ENCODE assay signal across 24 cellular contexts in genomic region chr1:240114222-240114621, GRCh38.
"Had no signal": no experiment of that assay in that cellular context is flagged by ENCODE, and none has a peak within 500 bp of the region (broad histone marks: within the 10 kb centered on the region; RNA-seq: fewer than 3 reads in every experiment).

No MANE protein-coding gene starts in this region.

- ATAC-seq: activated CD4-positive, alpha-beta T cell treated with anti-CD3 and anti-CD28 coated beads for 36 hours; activated T-helper 17 cell treated with anti-CD3 and anti-CD28 coated beads, Interleukin-2, amount 50 U/mL, for 72 hours; K562 had no signal

- H3K27ac ChIP-seq: Peyer's patch, RWPE1, SJCRH30, WERI-Rb-1 had no signal

- FAIRE-seq: K562 had no signal

- H3K4me3 ChIP-seq: K562, Peyer's patch, SJCRH30 had no signal

- H3K4me1 ChIP-seq: Peyer's patch, SJCRH30 had no signal

- H3K36me3 ChIP-seq: Peyer's patch, SJCRH30 had no signal

- H3K9me3 ChIP-seq: Peyer's patch, SJCRH30, SK-N-SH had no signal

- DNase-seq: activated CD4-positive, alpha-beta memory T cell treated with anti-CD3 and anti-CD28 coated beads, Interleukin-2, amount 10 ng/mL, durations not matched to agents 7 days and 5 days; activated CD4-positive, alpha-beta T cell treated with anti-CD3 and anti-CD28 coated beads for 36 hours; activated CD4-positive, alpha-beta T cell treated with anti-CD3 and anti-CD28 coated beads, Interleukin-2, amount 50 U/mL, for 1 hour; activated gamma-delta T cell; activated naive CD4-positive, alpha-beta T cell treated with anti-CD3 and anti-CD28 coated beads for 36 hours; activated T-cell treated with anti-CD3 and anti-CD28 coated beads for 4 hours; activated T-cell treated with anti-CD3 and anti-CD28 coated beads, Interleukin-2, amount 50 U/mL, for 48 hours; amygdala; Karpas-422; MM.1S; NCI-H1105; NCI-H1694; NCI-H2029; NCI-H2107; NCI-H510A treated with DMSO at 0.1 percent for 48 hours; Peyer's patch; Right ventricle myocardium superior; SJCRH30; SK-N-SH; T-helper 1 cell; WERI-Rb-1 had no signal
